Comparison of ENCODE assay signal across 8 cellular contexts in the genomic region with DNA sequence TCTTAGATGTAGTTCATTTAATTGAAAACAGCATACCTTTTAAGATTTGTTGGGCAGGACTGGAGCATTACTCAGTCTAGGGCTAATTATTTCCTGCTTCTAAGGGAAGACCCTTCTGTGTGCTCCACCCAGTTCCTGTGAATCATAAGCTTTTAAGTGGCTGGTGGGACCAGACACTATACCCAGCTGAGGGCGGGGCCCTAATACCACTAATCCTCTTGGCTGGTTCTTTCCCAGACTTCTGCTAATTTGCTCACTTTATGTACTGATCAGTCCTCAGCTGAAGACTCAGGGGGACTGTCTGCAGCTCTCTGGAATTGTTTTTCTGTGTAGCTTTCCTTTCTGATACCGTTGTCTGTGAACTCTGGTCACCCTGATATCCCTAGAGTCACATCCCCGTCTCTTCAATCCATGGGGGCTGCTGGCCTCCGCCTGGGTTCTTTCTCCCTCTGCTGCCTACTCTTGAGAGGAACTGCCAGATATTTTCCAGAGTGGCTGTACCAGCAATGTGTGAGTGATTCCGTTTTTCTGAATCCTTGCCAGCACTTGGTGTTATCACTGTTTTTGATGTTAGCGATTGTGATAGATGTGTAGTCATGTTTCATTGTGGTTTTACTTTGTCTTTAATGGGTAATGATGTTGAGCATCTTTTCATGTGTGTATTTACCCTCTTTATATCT. TPM values are rescaled to one million over a fixed set of nuclear protein-coding genes. Genes with fewer than 3 reads are reported as not detected.
A peak's percentile ranks its signal among the peaks of the same experiment; 100 is the strongest.
DNase-seq lines count a peak whose midpoint lies in the region; ATAC-seq, FAIRE-seq and TF ChIP-seq lines count a peak whose summit lies in the region.

No MANE protein-coding gene starts in this region.

- peaks cover 17% of the 10 kb centered on the region for H3K4me1 Mint-ChIP-seq in T-helper 17 cell
- H3K4me1 Mint-ChIP-seq in astrocyte (ENCODE audit: low read depth, unreplicated experiment), result peaks cover 10% of the 10 kb centered on the region

- peak overlapping the region; percentile 93 for H3K4me3 Mint-ChIP-seq in T-helper 17 cell
- peak overlapping the region; percentile 60 for H3K4me3 Mint-ChIP-seq in astrocyte (ENCODE audit: unreplicated experiment)

- H2BK5ac ChIP-seq in mesendoderm (ENCODE audit: low read length), result no peak overlapping the region

- H3K4me1 ChIP-seq in astrocyte (ENCODE audit: insufficient read depth, low read length), result peaks cover 7% of the 10 kb centered on the region
- no peaks in the 10 kb centered on the region for H3K4me1 ChIP-seq in mesendoderm (ENCODE audit: control insufficient read depth, low read depth, low read length)
- H3K4me1 ChIP-seq in testis, result no peaks in the 10 kb centered on the region

- no peak overlapping the region for H3K23ac ChIP-seq in mesendoderm (ENCODE audit: low read length)

- H3K27ac Mint-ChIP-seq in T-helper 17 cell (peak overlapping the region; percentile 100), astrocyte (ENCODE audit: unreplicated experiment) (peak overlapping the region; percentile 87)

- H2AK5ac ChIP-seq in mesendoderm (ENCODE audit: low read length), result no peak overlapping the region

- H3K79me1 ChIP-seq in mesendoderm (ENCODE audit: low read length), result no peaks in the 10 kb centered on the region

- no peak overlapping the region for H3K18ac ChIP-seq in mesendoderm (ENCODE audit: low read length)

- H3K36me3 ChIP-seq in astrocyte (ENCODE audit: insufficient read depth, low read length), result peaks cover 11% of the 10 kb centered on the region
- peaks cover 2% of the 10 kb centered on the region for H3K36me3 ChIP-seq in mesendoderm (ENCODE audit: control insufficient read depth, insufficient read depth, low read length)
- H3K36me3 ChIP-seq in testis (ENCODE audit: low read depth, missing control alignments), result no peaks in the 10 kb centered on the region

- intact Hi-C loops in testis (cut with DNase I; ENCODE audit: low total_unique reads), result no loop called here

- no peaks in the 10 kb centered on the region for H4K20me1 ChIP-seq in astrocyte (ENCODE audit: insufficient read depth, low read length)

- WGBS in mesendoderm (ENCODE audit: extremely low coverage, insufficient coverage, low lambda C conversion rate), result no CpG with 5 or more reads among the region's 6 CpGs
- 85 to 89% methylated on average over 6 of the region's 6 CpGs for WGBS in testis, 2 donors

- ATAC-seq in T-helper 17 cell, result peak; percentile 88
- no peak for ATAC-seq in HG02623 (IDR thresholded peaks at IDR 0.05; ENCODE audit: unreplicated experiment)
- no peak for ATAC-seq in GM18909 (IDR thresholded peaks at IDR 0.05; ENCODE audit: poor library complexity, unreplicated experiment)

- no peaks in the 10 kb centered on the region for H3K79me2 ChIP-seq in astrocyte (ENCODE audit: insufficient read depth, low read length)
- H3K79me2 ChIP-seq in mesendoderm (ENCODE audit: control insufficient read depth, insufficient read depth, low read length), result no peaks in the 10 kb centered on the region

- H3K56ac ChIP-seq in mesendoderm (ENCODE audit: low read length), result no peak overlapping the region

- H3K27ac ChIP-seq in astrocyte (ENCODE audit: low read depth, low read length), result peak overlapping the region; percentile 71
- H3K27ac ChIP-seq in mesendoderm (ENCODE audit: low read depth, low read length), result no peak overlapping the region
- peak overlapping the region in 1 of 2 donors; percentile 28 for H3K27ac ChIP-seq in coronary artery
- no peak overlapping the region for H3K27ac ChIP-seq in testis

- TF ChIP-seq CTCF in astrocyte (IDR thresholded peaks at IDR 0.05; ENCODE audit: insufficient read depth, low read depth, low read length), result no peak
- TF ChIP-seq CTCF in coronary artery (IDR thresholded peaks at IDR 0.05), result no peak
- TF ChIP-seq CTCF in testis (IDR thresholded peaks at IDR 0.05), result no peak

- H4K5ac ChIP-seq in mesendoderm (ENCODE audit: low read length), result no peak overlapping the region

- no peak for TF ChIP-seq POLR2A in testis (IDR thresholded peaks at IDR 0.05)

- H2BK120ac ChIP-seq in mesendoderm (ENCODE audit: low read depth, low read length), result no peak overlapping the region

- DNase-seq in HT-29 (ENCODE audit: low spot score) (peak; percentile 43), T-helper 17 cell (peak; percentile 15 to 56 (median 25)), astrocyte (ENCODE audit: low read depth) (peak; percentile 86), mesendoderm (peak; percentile 29), coronary artery (ENCODE audit: low spot score) (no peak), testis (no peak)

- peaks cover 2% of the 10 kb centered on the region for H3K9me3 Mint-ChIP-seq in astrocyte (ENCODE audit: unreplicated experiment)

- H3K4me2 ChIP-seq in astrocyte (ENCODE audit: low read length) (peak overlapping the region; percentile 81), mesendoderm (ENCODE audit: low read length) (no peak overlapping the region)

- no peaks in the 10 kb centered on the region for H3K27me3 Mint-ChIP-seq in T-helper 17 cell
- H3K27me3 Mint-ChIP-seq in astrocyte (ENCODE audit: low read depth, unreplicated experiment), result no peaks in the 10 kb centered on the region

- H3K9ac ChIP-seq in astrocyte (ENCODE audit: low read length) (peak overlapping the region; percentile 62), mesendoderm (ENCODE audit: low read length) (no peak overlapping the region)

- H3K36me3 Mint-ChIP-seq in T-helper 17 cell (ENCODE audit: low read depth) (peaks cover 11% of the 10 kb centered on the region), astrocyte (ENCODE audit: low read depth, unreplicated experiment) (peaks cover 13% of the 10 kb centered on the region)

- H3K9me3 ChIP-seq in T-helper 17 cell (ENCODE audit: control insufficient read depth, low read length, poor library complexity, severe bottlenecking) (no peaks in the 10 kb centered on the region), astrocyte (ENCODE audit: insufficient read depth, low read depth, low read length) (no peaks in the 10 kb centered on the region), testis (no peaks in the 10 kb centered on the region)

- H3K4ac ChIP-seq in mesendoderm (ENCODE audit: low read depth, low read length), result no peak overlapping the region

- no peaks in the 10 kb centered on the region for H3K27me3 ChIP-seq in astrocyte (ENCODE audit: insufficient read depth, low read length)
- no peaks in the 10 kb centered on the region for H3K27me3 ChIP-seq in mesendoderm (ENCODE audit: insufficient read depth, low read length, poor library complexity)
- H3K27me3 ChIP-seq in testis, result no peaks in the 10 kb centered on the region

- H2BK15ac ChIP-seq in mesendoderm (replicated peaks; ENCODE audit: low read depth), result no peak overlapping the region

- H4K8ac ChIP-seq in mesendoderm (ENCODE audit: low read depth, low read length), result no peak overlapping the region

- peak overlapping the region; percentile 40 for H3K4me3 ChIP-seq in astrocyte (ENCODE audit: insufficient read depth, low read depth, low read length)
- no peak overlapping the region for H3K4me3 ChIP-seq in mesendoderm (ENCODE audit: low read length)
- H3K4me3 ChIP-seq in coronary artery, result no peak overlapping the region
- no peak overlapping the region for H3K4me3 ChIP-seq in testis

- FAIRE-seq in astrocyte (lab: Jason Lieb, UNC), result peak; percentile 70

- peak overlapping the region; percentile 12 for H2AFZ ChIP-seq in astrocyte (ENCODE audit: low read depth, low read length)

RNA-seq across cellular contexts. Expression of a gene that starts 35.1 kb away (rescaled TPM):
- 21.5 and 24.9 TPM in 2 replicates for total RNA-seq in HT-29 (2014; rRNA removed; shearing (Covaris generic))
- total RNA-seq in T-helper 17 cell (10 to 100 TPM; 29.4 to 36.7 TPM), astrocyte (20.1 and 20.9 TPM in 2 replicates), testis (100 to 1,000 TPM in 1 of 2 donors, 10 to 100 TPM in 1; 51.7 to 102 TPM)
- 13.5 TPM for polyA plus RNA-seq in mesendoderm (2013, experiment 1 of 2)
- 14.5 TPM for polyA plus RNA-seq in mesendoderm (2013, experiment 2 of 2)
- polyA plus RNA-seq in testis (ENCODE audit: insufficient read depth, low read depth, low replicate concordance), result 38.5 TPM

RNA-seq across cellular contexts. Expression of a gene that starts 35.9 kb away (rescaled TPM):
- total RNA-seq in HT-29 (2014; rRNA removed; shearing (Covaris generic)), result 1,245 and 1,410 TPM in 2 replicates
- total RNA-seq in T-helper 17 cell (100 to 1,000 TPM; 351 to 393 TPM), astrocyte (143 and 176 TPM in 2 replicates), testis (100 to 1,000 TPM; 365 to 461 TPM)
- polyA plus RNA-seq in mesendoderm (2013, experiment 1 of 2), result 501 TPM
- 494 TPM for polyA plus RNA-seq in mesendoderm (2013, experiment 2 of 2)
- 196 TPM for polyA plus RNA-seq in testis (ENCODE audit: insufficient read depth, low read depth, low replicate concordance)

RNA-seq across cellular contexts. Expression of a gene that starts 46.3 kb away (rescaled TPM):
- total RNA-seq in HT-29 (2014; rRNA removed; shearing (Covaris generic)), result 52.1 and 52.8 TPM in 2 replicates
- 10 to 100 TPM; 35.1 to 36.2 TPM for total RNA-seq in T-helper 17 cell
- total RNA-seq in astrocyte, result 24.3 and 26.0 TPM in 2 replicates
- polyA plus RNA-seq in mesendoderm (2013, experiment 1 of 2), result 20.6 TPM
- polyA plus RNA-seq in mesendoderm (2013, experiment 2 of 2), result 20.7 TPM
- total RNA-seq in testis, result 10 to 100 TPM; 37.5 to 45.3 TPM
- polyA plus RNA-seq in testis (ENCODE audit: insufficient read depth, low read depth, low replicate concordance), result 122 TPM

RNA-seq across cellular contexts. Expression of a gene that starts 46.6 kb away (rescaled TPM):
- total RNA-seq in HT-29 (2014; rRNA removed; shearing (Covaris generic)), result 28.0 and 34.0 TPM in 2 replicates
- total RNA-seq in T-helper 17 cell, result 100 to 1,000 TPM; 124 to 137 TPM
- total RNA-seq in astrocyte, result 45.5 and 47.2 TPM in 2 replicates
- polyA plus RNA-seq in mesendoderm (2013, experiment 1 of 2), result 10.8 TPM
- polyA plus RNA-seq in mesendoderm (2013, experiment 2 of 2), result 11.3 TPM
- total RNA-seq in testis, result 10 to 100 TPM; 31.7 to 40.5 TPM
- 44.6 TPM for polyA plus RNA-seq in testis (ENCODE audit: insufficient read depth, low read depth, low replicate concordance)

Comparison
In these comparisons a context has a peak if more than half of its experiments do, and no peak if none do; other contexts are left out.
1. DNase-seq: peak in HT-29 (single experiment), T-helper 17 cell (3 of 3), astrocyte (single experiment) and mesendoderm (single experiment); none in coronary artery (single experiment) and testis (single experiment).